Comparison of ENCODE assay signal across 23 cellular contexts in the genomic region with DNA sequence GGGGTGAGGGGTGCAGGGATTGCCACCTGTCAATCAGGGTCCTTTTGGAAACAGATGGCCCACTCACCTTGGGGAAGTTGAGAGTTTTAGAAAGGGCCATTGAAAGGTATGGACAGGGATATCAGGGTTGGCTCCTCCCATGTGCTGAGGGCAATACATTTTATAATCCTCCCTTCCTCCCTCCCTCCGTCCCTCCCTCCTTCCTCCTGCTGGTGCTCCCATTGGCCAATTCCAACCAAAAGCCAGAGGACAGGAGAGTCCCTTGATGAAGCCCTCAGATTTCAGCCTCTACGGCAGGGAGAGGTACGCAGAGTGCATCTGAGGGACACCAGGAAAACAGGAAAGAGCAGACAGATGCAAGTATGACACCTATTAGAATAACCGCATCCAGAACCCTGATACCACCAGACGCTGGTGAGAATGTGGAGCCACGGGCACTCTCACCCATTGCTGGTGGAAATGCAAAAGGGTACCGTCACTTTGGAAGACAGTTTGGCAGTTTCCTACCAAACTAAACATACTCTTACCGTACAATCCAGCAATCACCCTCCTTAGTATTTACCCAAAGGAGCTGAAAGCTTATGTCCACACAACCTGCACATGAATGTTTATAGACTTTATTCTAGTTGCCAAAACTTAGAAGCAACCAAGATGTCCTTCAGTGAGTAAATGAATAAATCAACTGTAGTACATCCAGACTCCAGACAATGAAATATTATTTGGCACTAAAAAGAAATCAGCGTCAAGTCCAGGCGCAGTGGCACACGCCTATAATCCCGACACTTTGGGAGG.
"Had no signal": no experiment of that assay in that cellular context is flagged by ENCODE, and none has a peak within 500 bp of the region (broad histone marks: within the 10 kb centered on the region; RNA-seq: fewer than 3 reads in every experiment).

No MANE protein-coding gene starts in this region.

- H3K27me3 ChIP-seq: neutrophil, sigmoid colon, testis, tibial artery, upper lobe of left lung had no signal

- ATAC-seq: effector memory CD8-positive, alpha-beta T cell; left lobe of liver; natural killer cell treated with Interleukin-12 subunit alpha and Interleukin-12 subunit beta and Interleukin-15 and Interleukin-18, amount 100 ng/mL, for 72 hours; right cardiac atrium; stimulated activated memory B cell treated with anti-CD40 and anti-IgM and Interleukin-4, amounts not matched to agents 10 μg/mL and 1 μg/mL and 100 μg/mL, for 72 hours; stimulated activated naive CD8-positive, alpha-beta T cell treated with anti-CD3 and anti-CD28 coated beads, Interleukin-15, Interleukin-2, amounts not matched to agents 100 U/mL and 50 U/mL, for 24 hours had no signal

- H3K4me3 ChIP-seq: lung, prostate gland, sigmoid colon, testis, tibial artery, upper lobe of left lung had no signal

- H3K4me1 ChIP-seq: sigmoid colon, testis, tibial artery, upper lobe of left lung had no signal

- FAIRE-seq: endometrium, frontal cortex, keratinocyte, urothelium cell line had no signal

- H3K27ac ChIP-seq: neutrophil, sigmoid colon, testis, tibial artery, upper lobe of left lung had no signal

- DNase-seq: cortex of kidney; effector memory CD8-positive, alpha-beta T cell; erythroblast; naive B cell; right cardiac atrium; sigmoid colon; stimulated activated CD4-positive, alpha-beta T cell treated with anti-CD3 and anti-CD28 coated beads, Interleukin-2, amount 100 ng/mL, for 24 hours; stimulated activated CD4-positive, alpha-beta T cell treated with anti-CD3 and anti-CD28 coated beads, Interleukin-4, amount 100 ng/mL, for 4 hours; stimulated activated naive CD8-positive, alpha-beta T cell treated with anti-CD3 and anti-CD28 coated beads, Interleukin-15, Interleukin-2, amounts not matched to agents 100 U/mL and 50 U/mL, for 24 hours; substantia nigra; testis; tibial artery; upper lobe of left lung had no signal

- H3K36me3 ChIP-seq: neutrophil, prostate gland, tibial artery, upper lobe of left lung had no signal

- H3K9me3 ChIP-seq: neutrophil, prostate gland, sigmoid colon, testis, tibial artery, upper lobe of left lung had no signal
